13 cellular contexts compared by ENCODE assay signal in the genomic region with DNA sequence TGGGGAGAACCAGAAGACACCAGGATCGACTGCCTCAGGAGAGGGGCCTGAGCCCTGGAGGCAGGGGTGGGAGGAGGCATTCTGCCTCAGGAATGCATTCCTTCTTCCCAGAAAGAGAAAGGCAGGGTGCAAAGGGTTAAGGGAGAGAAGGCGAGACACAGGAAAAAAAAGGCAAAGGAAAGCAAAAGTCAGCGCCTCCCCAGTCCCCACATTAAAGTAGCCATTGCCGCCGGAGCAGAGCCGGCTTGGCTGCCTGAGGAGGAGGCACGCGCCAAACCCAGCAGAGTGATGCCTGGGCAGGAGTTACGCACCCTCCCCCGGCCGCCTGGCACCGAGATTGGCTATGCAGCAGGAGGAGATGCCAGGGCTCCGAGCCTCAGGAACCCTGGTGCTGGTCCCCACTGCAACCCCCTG.
DNase-seq lines count a peak whose midpoint lies in the region; ATAC-seq and TF ChIP-seq lines count a peak whose summit lies in the region.
"Had no signal": no experiment of that assay in that cellular context is flagged by ENCODE, and none has a peak within 500 bp of the region (broad histone marks: within the 10 kb centered on the region; RNA-seq: fewer than 3 reads in every experiment).

No MANE protein-coding gene starts in this region.

- intact Hi-C loops in ascending aorta (cut with DNase I): no loop called here

- no peaks in the 10 kb centered on the region for H3K9me3 ChIP-seq in ascending aorta
- H3K9me3 ChIP-seq in neutrophil: no peaks in the 10 kb centered on the region

- no peaks in the 10 kb centered on the region for H3K36me3 ChIP-seq in ascending aorta
- no peaks in the 10 kb centered on the region for H3K36me3 ChIP-seq in neutrophil

- no peak overlapping the region for H3K27ac ChIP-seq in ascending aorta
- H3K27ac ChIP-seq in neutrophil: peak overlapping the region; percentile 66
- H3K27ac ChIP-seq: parathyroid adenoma, PC-9 had no signal

- DNase-seq in C1 segment of cervical spinal cord (lab: John Stamatoyannopoulos, UW) (peak in 9 of 14 donors; percentile 5 to 61 (median 23)), ascending aorta (ENCODE audit: low spot score in 2 of 2) (no peak), iPS DF 19.7 (ENCODE audit: low read depth, low spot score) (peak; percentile 25), NCI-H1092 treated with DMSO at 0.1 percent for 48 hours (lab: John Stamatoyannopoulos, UW) (no peak), NCI-H187 treated with DMSO at 0.1 percent for 48 hours (lab: John Stamatoyannopoulos, UW) (no peak)
- DNase-seq in effector CD4-positive, alpha-beta T cell: no peak
- DNase-seq: activated CD8-positive, alpha-beta memory T cell treated with anti-CD3 and anti-CD28 coated beads, Interleukin-2, amount 10 ng/mL, durations not matched to agents 7 days and 5 days; PC-9; T-helper 9 cell had no signal

- TF ChIP-seq CTCF in ascending aorta (IDR thresholded peaks at IDR 0.05) (no peak), neutrophil (IDR thresholded peaks at IDR 0.05) (no peak)

- H3K4me3 ChIP-seq in ascending aorta (peak overlapping the region; percentile 8 to 26), neutrophil (ENCODE audit: low read depth in 1 of 2, low read length in 1 of 2) (peak overlapping the region in 1 of 2 experiments; percentile 9)
- H3K4me3 ChIP-seq: K562, PC-9 had no signal

- H3K27me3 ChIP-seq in ascending aorta (no peaks in the 10 kb centered on the region), neutrophil (no peaks in the 10 kb centered on the region)

- ATAC-seq in HG03159 (IDR thresholded peaks at IDR 0.05; ENCODE audit: unreplicated experiment): no peak
- ATAC-seq: activated CD8-positive, alpha-beta memory T cell treated with anti-CD3 and anti-CD28 coated beads, Interleukin-2, amount 10 ng/mL, durations not matched to agents 7 days and 5 days; K562 had no signal

- H3K4me1 ChIP-seq in ascending aorta: peaks cover 0 to 9% of the 10 kb centered on the region in 2 donors
- peaks cover 14% of the 10 kb centered on the region in 2 experiments for H3K4me1 ChIP-seq in neutrophil (ENCODE audit: control insufficient read depth in 1 of 2, insufficient read depth in 1 of 2, low read depth in 1 of 2, low read length in 1 of 2)
- H3K4me1 ChIP-seq: parathyroid adenoma had no signal

Comparison
In these comparisons a context has a peak if more than half of its experiments do, and no peak if none do; other contexts are left out.
1. DNase-seq: peak in C1 segment of cervical spinal cord (9 of 14) and iPS DF 19.7 (single experiment); none in ascending aorta (0 of 2), NCI-H1092 treated with DMSO at 0.1 percent for 48 hours (single experiment), NCI-H187 treated with DMSO at 0.1 percent for 48 hours (single experiment) and effector CD4-positive, alpha-beta T cell (single experiment).